In genomic region chrX:46551494-46552128, GRCh38 we compare ENCODE assay signal across 16 cellular contexts. TPM values are rescaled to one million over a fixed set of nuclear protein-coding genes. Genes with fewer than 3 reads are reported as not detected.
DNase-seq lines count a peak whose midpoint lies in the region; ATAC-seq and TF ChIP-seq lines count a peak whose summit lies in the region.
"Had no signal": no experiment of that assay in that cellular context is flagged by ENCODE, and none has a peak within 500 bp of the region (broad histone marks: within the 10 kb centered on the region; RNA-seq: fewer than 3 reads in every experiment).

No MANE protein-coding gene starts in this region.

- WGBS in endodermal cell (ENCODE audit: insufficient coverage in 1 of 2, insufficient read length in 1 of 2), 2 experiments, result 25 to 35% methylated on average over 5 to 8 of the region's 8 CpGs
- WGBS in mesenchymal stem cell, result 1% methylated on average over 7 of the region's 8 CpGs

- H3K4ac ChIP-seq in mesenchymal stem cell (ENCODE audit: low read depth in 1 of 2, low read length in 2 of 2), result no peak overlapping the region

- no peak overlapping the region for H3K14ac ChIP-seq in mesenchymal stem cell (ENCODE audit: low read length in 2 of 2)

- H3K27ac ChIP-seq in Panc1 (ENCODE audit: low read length) (no peak overlapping the region), endodermal cell (ENCODE audit: low read depth, low read length) (peak overlapping the region; percentile 9), mesenchymal stem cell (ENCODE audit: low read length, poor library complexity, severe bottlenecking) (peak overlapping the region; percentile 55), substantia nigra (ENCODE audit: low read depth, low read length, poor library complexity, severe bottlenecking) (no peak overlapping the region)
- H3K27ac ChIP-seq: gastrocnemius medialis, uterus had no signal

- ATAC-seq in Panc1 (peak; percentile 50; the same call in 1 of the 2 replicates), HG03175 (IDR thresholded peaks at IDR 0.05; ENCODE audit: unreplicated experiment) (no peak), GM21619 (IDR thresholded peaks at IDR 0.05; ENCODE audit: unreplicated experiment) (no peak)
- ATAC-seq: activated T-cell treated with anti-CD3 and anti-CD28 coated beads, Interleukin-2, amount 50 U/mL, for 72 hours; gastrocnemius medialis; left lobe of liver; naive thymus-derived CD8-positive, alpha-beta T cell had no signal

- no peak overlapping the region for H2AK5ac ChIP-seq in mesenchymal stem cell (ENCODE audit: low read length, severe bottlenecking)

- TF ChIP-seq CTCF in Panc1 (IDR thresholded peaks at IDR 0.05) (no peak), endodermal cell (conservative IDR thresholded peaks at IDR 0.05) (no peak)

- no peak overlapping the region for H4K91ac ChIP-seq in mesenchymal stem cell (ENCODE audit: low read length)

- H2BK12ac ChIP-seq in mesenchymal stem cell (ENCODE audit: low read length in 2 of 2), result no peak overlapping the region

- H3K18ac ChIP-seq in mesenchymal stem cell (ENCODE audit: low read depth in 1 of 2, low read length in 2 of 2), result no peak overlapping the region

- peaks cover 1% of the 10 kb centered on the region for H3K4me1 Mint-ChIP-seq in endodermal cell

- peaks cover 67% of the 10 kb centered on the region for H3K9me3 Mint-ChIP-seq in endodermal cell
- H3K9me3 Mint-ChIP-seq: activated CD4-positive, alpha-beta T cell treated with anti-CD3 and anti-CD28 coated beads, Interleukin-2, amount 10 ng/mL, durations not matched to agents 24 days and 14 days; naive thymus-derived CD8-positive, alpha-beta T cell had no signal

- H3K27ac Mint-ChIP-seq in endodermal cell, result peak overlapping the region; percentile 89
- H3K27ac Mint-ChIP-seq: activated CD4-positive, alpha-beta T cell treated with anti-CD3 and anti-CD28 coated beads, Interleukin-2, amount 10 ng/mL, durations not matched to agents 24 days and 14 days; activated T-cell treated with anti-CD3 and anti-CD28 coated beads, Interleukin-2, amount 50 U/mL, for 72 hours had no signal

- no peak overlapping the region for H3K9ac ChIP-seq in endodermal cell (ENCODE audit: extremely low read depth, low read length, poor library complexity, severe bottlenecking)
- H3K9ac ChIP-seq in mesenchymal stem cell (ENCODE audit: low read length), result no peak overlapping the region

- H3K4me3 Mint-ChIP-seq in endodermal cell, result no peak overlapping the region
- H3K4me3 Mint-ChIP-seq: activated CD4-positive, alpha-beta T cell treated with anti-CD3 and anti-CD28 coated beads, Interleukin-2, amount 10 ng/mL, durations not matched to agents 24 days and 14 days; activated T-cell treated with anti-CD3 and anti-CD28 coated beads, Interleukin-2, amount 50 U/mL, for 72 hours; naive thymus-derived CD8-positive, alpha-beta T cell had no signal

- CTCF ChIA-PET in Panc1 (lab: Charles Lee), result no interaction called here

- no peaks in the 10 kb centered on the region for H3K9me3 ChIP-seq in Panc1 (ENCODE audit: control insufficient read depth, insufficient read depth, low read depth, low read length)
- H3K9me3 ChIP-seq in endodermal cell (ENCODE audit: control insufficient read depth, low read length), result peaks cover 6% of the 10 kb centered on the region
- no peaks in the 10 kb centered on the region for H3K9me3 ChIP-seq in mesenchymal stem cell (ENCODE audit: control insufficient read depth, low read length)
- H3K9me3 ChIP-seq: gastrocnemius medialis, uterus had no signal

- H3K27me3 ChIP-seq in Panc1 (ENCODE audit: control insufficient read depth, insufficient read depth, low read length) (no peaks in the 10 kb centered on the region), endodermal cell (ENCODE audit: control insufficient read depth, insufficient read depth, low read length, poor library complexity, severe bottlenecking) (no peaks in the 10 kb centered on the region), mesenchymal stem cell (ENCODE audit: control insufficient read depth in 1 of 2, insufficient read depth in 1 of 2, low read length in 2 of 2) (no peaks in the 10 kb centered on the region)
- H3K27me3 ChIP-seq: gastrocnemius medialis, uterus had no signal

- no peak overlapping the region for H3K4me2 ChIP-seq in mesenchymal stem cell (ENCODE audit: low read length, poor library complexity, severe bottlenecking)

- BruUV-seq in Panc1 (replicated peaks; lab: Mats Ljungman, UMichigan), result no TSS peak

- peak; percentile 68 for DNase-seq in ELR (ENCODE audit: low read depth)
- no peak for DNase-seq in Panc1 (ENCODE audit: low read depth, low spot score)
- peak; percentile 81 for DNase-seq in endodermal cell
- DNase-seq in mesenchymal stem cell, result peak; percentile 72
- no peak for DNase-seq in GM19240 (ENCODE audit: insufficient read length, low spot score)
- DNase-seq in substantia nigra (lab: John Stamatoyannopoulos, UW), result no peak
- DNase-seq: activated CD4-positive, alpha-beta T cell treated with anti-CD3 and anti-CD28 coated beads, Interleukin-2, amount 10 ng/mL, durations not matched to agents 24 days and 14 days; activated T-cell treated with anti-CD3 and anti-CD28 coated beads, Interleukin-2, amount 50 U/mL, for 72 hours; DMS79 treated with DMSO at 0.1 percent for 48 hours; gastrocnemius medialis; naive thymus-derived CD8-positive, alpha-beta T cell; stimulated activated CD4-positive, alpha-beta T cell treated with anti-CD3 and anti-CD28 coated beads, Interleukin-2, amount 100 ng/mL, for 48 hours; uterus had no signal

- in situ Hi-C loops in Panc1 (cut with HindIII; ENCODE audit: low pct_unique_long_range_greater_than_20kb, low sequenced_read_pairs), result no loop called here

- H3K4me3 ChIP-seq in Panc1 (ENCODE audit: low read depth in 2 of 2, low read length in 2 of 2) (no peak overlapping the region), endodermal cell (ENCODE audit: low read length) (no peak overlapping the region), mesenchymal stem cell (ENCODE audit: insufficient read depth in 1 of 2, low read depth in 1 of 2, low read length in 2 of 2) (no peak overlapping the region)
- H3K4me3 ChIP-seq: gastrocnemius medialis, uterus had no signal

- no peak overlapping the region for H4K8ac ChIP-seq in mesenchymal stem cell (ENCODE audit: low read length)

- POLR2A ChIA-PET in Panc1 (lab: Charles Lee), result no interaction called here

- H2BK5ac ChIP-seq in mesenchymal stem cell (ENCODE audit: low read depth, low read length, poor library complexity, severe bottlenecking), result no peak overlapping the region

- H3K36me3 Mint-ChIP-seq in endodermal cell (ENCODE audit: low read depth), result peaks cover 31% of the 10 kb centered on the region

- H3K4me1 ChIP-seq in Panc1 (ENCODE audit: control insufficient read depth, insufficient read depth, low read length) (peaks cover 12% of the 10 kb centered on the region), endodermal cell (ENCODE audit: control insufficient read depth, insufficient read depth, low read length) (no peaks in the 10 kb centered on the region), mesenchymal stem cell (ENCODE audit: control insufficient read depth, insufficient read depth, low read depth, low read length) (no peaks in the 10 kb centered on the region)
- H3K4me1 ChIP-seq: uterus had no signal

- no peaks in the 10 kb centered on the region for H3K27me3 Mint-ChIP-seq in endodermal cell (ENCODE audit: insufficient read depth)
- H3K27me3 Mint-ChIP-seq: activated CD4-positive, alpha-beta T cell treated with anti-CD3 and anti-CD28 coated beads, Interleukin-2, amount 10 ng/mL, durations not matched to agents 24 days and 14 days; naive thymus-derived CD8-positive, alpha-beta T cell had no signal

- H2AFZ ChIP-seq in mesenchymal stem cell (ENCODE audit: low read depth, low read length), result no peak overlapping the region

- H3K36me3 ChIP-seq in Panc1 (ENCODE audit: control insufficient read depth, insufficient read depth, low read length) (no peaks in the 10 kb centered on the region; the same call in 1 of the 2 replicates), endodermal cell (ENCODE audit: control insufficient read depth, insufficient read depth, low read length) (peaks cover 13% of the 10 kb centered on the region), mesenchymal stem cell (ENCODE audit: control insufficient read depth in 1 of 2, insufficient read depth in 2 of 2, low read depth in 1 of 2, low read length in 2 of 2) (peaks cover 0 to 8% of the 10 kb centered on the region in 2 experiments)
- H3K36me3 ChIP-seq: uterus had no signal

- intact Hi-C loops in Panc1 (cut with micrococcal nuclease; ENCODE audit: unreplicated experiment), result loop anchor here (10.0 kb wide), 1 partner anchor 243 kb away; no protein-coding TSS in a partner anchor

- H3K79me1 ChIP-seq in mesenchymal stem cell (replicated peaks; ENCODE audit: low read length, poor library complexity, severe bottlenecking), result no peaks in the 10 kb centered on the region

- no peak overlapping the region for H2BK120ac ChIP-seq in mesenchymal stem cell (ENCODE audit: low read depth, low read length)

- H2BK15ac ChIP-seq in mesenchymal stem cell (ENCODE audit: low read depth, poor library complexity, severe bottlenecking), result no peak overlapping the region

- H3K23ac ChIP-seq in mesenchymal stem cell (ENCODE audit: low read length in 2 of 2), result no peak overlapping the region

RNA-seq across cellular contexts. Expression of gene ZNF674, which starts 6.4 kb away (rescaled TPM):
- total RNA-seq in Panc1 (2021; ENCODE audit: unreplicated experiment) (7.2 TPM), endodermal cell (1 to 10 TPM; 4.4 to 4.6 TPM)
- polyA plus RNA-seq in Panc1 (2012; ENCODE audit: insufficient read length), result 2.8 TPM
- 3.4 TPM for polyA plus RNA-seq in endodermal cell (2013, experiment 1 of 2)
- polyA plus RNA-seq in endodermal cell (2013, experiment 2 of 2), result 3.5 TPM
- polyA plus RNA-seq in mesenchymal stem cell (2013, experiment 1 of 2), result 1.7 TPM
- 1.9 TPM for polyA plus RNA-seq in mesenchymal stem cell (2013, experiment 2 of 2)

RNA-seq across cellular contexts. Expression of gene CHST7, which starts 22.0 kb away (rescaled TPM):
- 6.1 TPM for total RNA-seq in Panc1 (2021; ENCODE audit: unreplicated experiment)
- polyA plus RNA-seq in Panc1 (2012; ENCODE audit: insufficient read length), result 9.9 TPM
- 1 to 10 TPM; 1.6 to 4.2 TPM for total RNA-seq in endodermal cell
- 1.7 TPM for polyA plus RNA-seq in endodermal cell (2013, experiment 1 of 2)
- polyA plus RNA-seq in endodermal cell (2013, experiment 2 of 2), result 2.2 TPM
- 3.1 TPM for polyA plus RNA-seq in mesenchymal stem cell (2013, experiment 1 of 2)
- 3.4 TPM for polyA plus RNA-seq in mesenchymal stem cell (2013, experiment 2 of 2)

Comparison
In these comparisons a context has a peak if more than half of its experiments do, and no peak if none do; other contexts are left out.
1. DNase-seq: peak in ELR (single experiment), endodermal cell (single experiment) and mesenchymal stem cell (single experiment); none in Panc1 (single experiment), GM19240 (single experiment) and substantia nigra (0 of 49).
2. H3K27ac ChIP-seq: peak in endodermal cell (single experiment) and mesenchymal stem cell (single experiment); none in Panc1 (single experiment) and substantia nigra (single experiment).